14 cellular contexts compared by ENCODE assay signal in the genomic region with DNA sequence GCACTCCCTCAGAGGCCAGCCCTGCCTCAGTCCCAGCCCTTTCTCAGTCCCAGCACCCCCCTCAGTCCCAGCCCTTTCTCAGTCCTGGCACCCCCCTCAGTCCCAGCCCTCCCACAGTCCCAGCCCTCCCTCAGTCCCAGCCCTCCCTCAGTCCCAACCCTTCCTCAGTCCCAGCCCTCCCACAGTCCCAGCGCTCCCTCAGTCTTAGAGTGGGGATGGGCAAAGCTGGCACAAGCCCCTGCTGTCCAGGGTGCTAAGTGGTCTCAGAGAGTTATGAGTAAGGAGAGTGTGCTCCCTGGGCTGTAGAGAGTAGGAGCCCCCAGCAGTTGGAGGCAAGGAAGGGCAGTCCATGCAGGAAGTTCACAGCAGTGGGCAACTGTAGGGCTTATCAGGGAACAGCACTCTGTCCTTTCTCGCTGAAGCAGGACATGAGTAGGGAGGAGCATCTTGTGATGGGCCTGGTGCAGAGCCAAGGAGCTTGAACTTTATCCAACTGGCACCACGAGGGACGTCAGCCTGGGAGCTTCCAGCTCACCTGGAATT. TPM values are rescaled to one million over a fixed set of nuclear protein-coding genes. Genes with fewer than 3 reads are reported as not detected.
A peak's percentile ranks its signal among the peaks of the same experiment; 100 is the strongest.
DNase-seq lines count a peak whose midpoint lies in the region; ATAC-seq and TF ChIP-seq lines count a peak whose summit lies in the region.
"Had no signal": no experiment of that assay in that cellular context is flagged by ENCODE, and none has a peak within 500 bp of the region (broad histone marks: within the 10 kb centered on the region; RNA-seq: fewer than 3 reads in every experiment).

No MANE protein-coding gene starts in this region.

- peak overlapping the region in 2 of 3 donors; percentile 47 to 69 for H3K9ac ChIP-seq in skeletal muscle tissue (ENCODE audit: low read depth in 1 of 3, low read length in 3 of 3)

- no peaks in the 10 kb centered on the region for H3K27me3 ChIP-seq in skeletal muscle tissue (ENCODE audit: control insufficient read depth in 3 of 3, insufficient read depth in 3 of 3, low read length in 3 of 3)
- H3K27me3 ChIP-seq in CD8-positive, alpha-beta T cell (ENCODE audit: insufficient read depth, low read length), result no peaks in the 10 kb centered on the region

- H3K9me3 Mint-ChIP-seq in central memory CD8-positive, alpha-beta T cell, result no peaks in the 10 kb centered on the region
- no peaks in the 10 kb centered on the region for H3K9me3 Mint-ChIP-seq in activated naive CD8-positive, alpha-beta T cell treated with anti-CD3 and anti-CD28 coated beads for 36 hours
- no peaks in the 10 kb centered on the region for H3K9me3 Mint-ChIP-seq in CD8-positive, alpha-beta T cell
- H3K9me3 Mint-ChIP-seq: type B pancreatic cell had no signal

- no peak overlapping the region for H3K4me3 Mint-ChIP-seq in central memory CD8-positive, alpha-beta T cell
- H3K4me3 Mint-ChIP-seq in activated naive CD8-positive, alpha-beta T cell treated with anti-CD3 and anti-CD28 coated beads for 36 hours, result no peak overlapping the region
- no peak overlapping the region for H3K4me3 Mint-ChIP-seq in CD8-positive, alpha-beta T cell
- H3K4me3 Mint-ChIP-seq: type B pancreatic cell had no signal

- H3K36me3 Mint-ChIP-seq in central memory CD8-positive, alpha-beta T cell (ENCODE audit: insufficient read depth), result peaks cover 5% of the 10 kb centered on the region
- H3K36me3 Mint-ChIP-seq in activated naive CD8-positive, alpha-beta T cell treated with anti-CD3 and anti-CD28 coated beads for 36 hours, result no peaks in the 10 kb centered on the region
- H3K36me3 Mint-ChIP-seq in CD8-positive, alpha-beta T cell, result no peaks in the 10 kb centered on the region
- H3K36me3 Mint-ChIP-seq: type B pancreatic cell had no signal

- TF ChIP-seq CTCF in CD8-positive, alpha-beta T cell (IDR thresholded peaks at IDR 0.05), result no peak

- peak overlapping the region in 1 of 3 donors; percentile 13 for H3K4me3 ChIP-seq in skeletal muscle tissue (ENCODE audit: low read length in 3 of 3)
- no peak overlapping the region for H3K4me3 ChIP-seq in CD8-positive, alpha-beta T cell (ENCODE audit: low read depth, low read length)

- H3K27me3 Mint-ChIP-seq in central memory CD8-positive, alpha-beta T cell, result no peaks in the 10 kb centered on the region
- H3K27me3 Mint-ChIP-seq in activated naive CD8-positive, alpha-beta T cell treated with anti-CD3 and anti-CD28 coated beads for 36 hours, result no peaks in the 10 kb centered on the region
- H3K27me3 Mint-ChIP-seq in CD8-positive, alpha-beta T cell (ENCODE audit: low read depth), result no peaks in the 10 kb centered on the region
- H3K27me3 Mint-ChIP-seq: type B pancreatic cell had no signal

- CTCF ChIA-PET in CD8-positive, alpha-beta T cell (lab: Charles Lee), result interaction anchor here (1.4 kb wide), 1 partner anchor 24 kb away, joined by 4 read pairs; no protein-coding TSS in a partner anchor

- peaks cover 30 to 68% (median 62%) of the 10 kb centered on the region in 3 donors for H3K4me1 ChIP-seq in skeletal muscle tissue (ENCODE audit: control insufficient read depth in 3 of 3, insufficient read depth in 3 of 3, low read length in 3 of 3)
- no peaks in the 10 kb centered on the region for H3K4me1 ChIP-seq in CD8-positive, alpha-beta T cell (ENCODE audit: insufficient read depth, low read length)

- no peak for ATAC-seq in central memory CD8-positive, alpha-beta T cell (replicated peaks; ENCODE audit: extremely low read depth, poor library complexity, severe bottlenecking)
- ATAC-seq in left colon (peak; percentile 89), HG03135 (IDR thresholded peaks at IDR 0.05; ENCODE audit: unreplicated experiment) (no peak)
- ATAC-seq in CD8-positive, alpha-beta T cell, result no peak

- POLR2A ChIA-PET in CD8-positive, alpha-beta T cell (lab: Charles Lee), result no interaction called here

- no peak overlapping the region for H3K27ac ChIP-seq in skeletal muscle tissue (ENCODE audit: low read depth, low read length)
- no peak overlapping the region for H3K27ac ChIP-seq in CD8-positive, alpha-beta T cell (ENCODE audit: low read depth, low read length)

- H3K4me1 Mint-ChIP-seq in central memory CD8-positive, alpha-beta T cell, result peaks cover 16% of the 10 kb centered on the region
- no peaks in the 10 kb centered on the region for H3K4me1 Mint-ChIP-seq in activated naive CD8-positive, alpha-beta T cell treated with anti-CD3 and anti-CD28 coated beads for 36 hours
- peaks cover 5% of the 10 kb centered on the region for H3K4me1 Mint-ChIP-seq in CD8-positive, alpha-beta T cell (ENCODE audit: low read depth)

- H3K27ac Mint-ChIP-seq in central memory CD8-positive, alpha-beta T cell (ENCODE audit: low read depth), result peak overlapping the region; percentile 33
- no peak overlapping the region for H3K27ac Mint-ChIP-seq in activated naive CD8-positive, alpha-beta T cell treated with anti-CD3 and anti-CD28 coated beads for 36 hours
- no peak overlapping the region for H3K27ac Mint-ChIP-seq in CD8-positive, alpha-beta T cell
- H3K27ac Mint-ChIP-seq: type B pancreatic cell had no signal

- DNase-seq in NCI-H2029 (lab: John Stamatoyannopoulos, UW) (peak; percentile 37), left colon (peak; percentile 75 to 81), NCI-H1930 (lab: John Stamatoyannopoulos, UW) (no peak)
- no peak for DNase-seq in central memory CD8-positive, alpha-beta T cell (ENCODE audit: low spot score in 2 of 2)
- no peak for DNase-seq in activated naive CD8-positive, alpha-beta T cell treated with anti-CD3 and anti-CD28 coated beads for 36 hours
- DNase-seq in CD8-positive, alpha-beta T cell, result no peak
- DNase-seq: anterior cingulate cortex; Calu3; midbrain; stimulated activated CD4-positive, alpha-beta T cell treated with anti-CD3 and anti-CD28 coated beads, Interleukin-2, amount 100 ng/mL, for 48 hours had no signal

- no peaks in the 10 kb centered on the region for H3K9me3 ChIP-seq in skeletal muscle tissue (ENCODE audit: control insufficient read depth in 3 of 3, low read length in 3 of 3)
- H3K9me3 ChIP-seq in CD8-positive, alpha-beta T cell (ENCODE audit: low read length), result no peaks in the 10 kb centered on the region

- H3K36me3 ChIP-seq in skeletal muscle tissue (ENCODE audit: control insufficient read depth in 3 of 3, insufficient read depth in 3 of 3, low read length in 3 of 3), result no peaks in the 10 kb centered on the region
- H3K36me3 ChIP-seq in CD8-positive, alpha-beta T cell (ENCODE audit: insufficient read depth, low read length), result no peaks in the 10 kb centered on the region

- intact Hi-C loops in left colon (cut with DNase I, micrococcal nuclease), result no loop called here
- intact Hi-C loops in CD8-positive, alpha-beta T cell (cut with DNase I, micrococcal nuclease), result no loop called here

RNA-seq across cellular contexts. Expression of a gene that starts 51.4 kb away (rescaled TPM):
- total RNA-seq in left colon, result 1 to 10 TPM in 1 of 2 donors, under 1 TPM in 1; 0.70 to 2.1 TPM
- total RNA-seq in skeletal muscle tissue, result not detected
- under 1 TPM; 0.26 to 0.35 TPM for total RNA-seq in activated naive CD8-positive, alpha-beta T cell treated with anti-CD3 and anti-CD28 coated beads for 36 hours
- not detected for total RNA-seq in CD8-positive, alpha-beta T cell
- total RNA-seq: fibroblast of lung had no signal

Comparison
In these comparisons a context has a peak if more than half of its experiments do, and no peak if none do; other contexts are left out.
1. DNase-seq: peak in NCI-H2029 (single experiment) and left colon (2 of 2); none in central memory CD8-positive, alpha-beta T cell (0 of 2), NCI-H1930 (0 of 2), activated naive CD8-positive, alpha-beta T cell treated with anti-CD3 and anti-CD28 coated beads for 36 hours (single experiment) and CD8-positive, alpha-beta T cell (0 of 7).